In genomic region chr15:39127925-39128617, GRCh38 we compare ENCODE assay signal across 8 cellular contexts.
DNase-seq lines count a peak whose midpoint lies in the region; ATAC-seq and TF ChIP-seq lines count a peak whose summit lies in the region.

No MANE protein-coding gene starts in this region.

- no peak overlapping the region for H3K4me3 ChIP-seq in gastroesophageal sphincter

- H3K27ac ChIP-seq in gastroesophageal sphincter = peak overlapping the region; percentile 47 to 76 (median 62)

- no peaks in the 10 kb centered on the region for H3K4me1 Mint-ChIP-seq in stimulated activated naive B cell treated with anti-CD40 and anti-IgM and Interleukin-4, amounts not matched to agents 10 μg/mL and 1 μg/mL and 100 μg/mL, for 72 hours

- no peaks in the 10 kb centered on the region for H3K9me3 ChIP-seq in gastroesophageal sphincter

- no peak for TF ChIP-seq EP300 in gastroesophageal sphincter (IDR thresholded peaks at IDR 0.05)

- H3K27me3 ChIP-seq in gastroesophageal sphincter = no peaks in the 10 kb centered on the region

- H3K27me3 Mint-ChIP-seq in stimulated activated naive B cell treated with anti-CD40 and anti-IgM and Interleukin-4, amounts not matched to agents 10 μg/mL and 1 μg/mL and 100 μg/mL, for 72 hours = peaks cover 6 to 9% of the 10 kb centered on the region in 2 donors

- peaks cover 17 to 54% (median 21%) of the 10 kb centered on the region in 3 donors for H3K4me1 ChIP-seq in gastroesophageal sphincter

- no peaks in the 10 kb centered on the region for H3K36me3 ChIP-seq in gastroesophageal sphincter

- peak; percentile 29 for DNase-seq in NCI-H345 (lab: John Stamatoyannopoulos, UW)
- DNase-seq in NCI-H345 treated with DMSO at 0.1 percent for 48 hours (lab: John Stamatoyannopoulos, UW; ENCODE audit: unreplicated experiment) = no peak
- DNase-seq in SKM-1 treated with dmso at 0.1 percent for 144 hours (lab: John Stamatoyannopoulos, UW; ENCODE audit: unreplicated experiment) = peak; percentile 44
- DNase-seq in stimulated activated naive B cell treated with anti-CD40 and anti-IgM and Interleukin-4, amounts not matched to agents 10 μg/mL and 1 μg/mL and 100 μg/mL, for 72 hours = no peak
- DNase-seq in activated gamma-delta T cell treated with Interleukin-2 at 50 U/mL for 16 hours = no peak

- 29 to 60% methylated on average over 1 of the region's 2 CpGs for WGBS in gastroesophageal sphincter (ENCODE audit: low coverage in 1 of 2), 2 donors

- no peak for TF ChIP-seq POLR2A in gastroesophageal sphincter (IDR thresholded peaks at IDR 0.05)

- peaks cover 0 to 1% of the 10 kb centered on the region in 2 donors for H3K36me3 Mint-ChIP-seq in stimulated activated naive B cell treated with anti-CD40 and anti-IgM and Interleukin-4, amounts not matched to agents 10 μg/mL and 1 μg/mL and 100 μg/mL, for 72 hours

- TF ChIP-seq CTCF in gastroesophageal sphincter (IDR thresholded peaks at IDR 0.05) = no peak

- peak; percentile 9 for ATAC-seq in gastroesophageal sphincter
- peak; percentile 50 to 69 for ATAC-seq in stimulated activated naive B cell treated with anti-CD40 and anti-IgM and Interleukin-4, amounts not matched to agents 10 μg/mL and 1 μg/mL and 100 μg/mL, for 72 hours (replicated peaks)
- no peak for ATAC-seq in HG03439 (IDR thresholded peaks at IDR 0.05; ENCODE audit: unreplicated experiment)
- ATAC-seq in GM19467 (IDR thresholded peaks at IDR 0.05; ENCODE audit: unreplicated experiment) = no peak

- H3K9me3 Mint-ChIP-seq in stimulated activated naive B cell treated with anti-CD40 and anti-IgM and Interleukin-4, amounts not matched to agents 10 μg/mL and 1 μg/mL and 100 μg/mL, for 72 hours = no peaks in the 10 kb centered on the region

- no peak overlapping the region for H3K4me3 Mint-ChIP-seq in stimulated activated naive B cell treated with anti-CD40 and anti-IgM and Interleukin-4, amounts not matched to agents 10 μg/mL and 1 μg/mL and 100 μg/mL, for 72 hours

- no peak overlapping the region for H3K27ac Mint-ChIP-seq in stimulated activated naive B cell treated with anti-CD40 and anti-IgM and Interleukin-4, amounts not matched to agents 10 μg/mL and 1 μg/mL and 100 μg/mL, for 72 hours

Comparison
In these comparisons a context has a peak if more than half of its experiments do, and no peak if none do; other contexts are left out.
1. DNase-seq: peak in NCI-H345 (single experiment) and SKM-1 treated with dmso at 0.1 percent for 144 hours (single experiment); none in NCI-H345 treated with DMSO at 0.1 percent for 48 hours (single experiment), stimulated activated naive B cell treated with anti-CD40 and anti-IgM and Interleukin-4, amounts not matched to agents 10 μg/mL and 1 μg/mL and 100 μg/mL, for 72 hours (single experiment) and activated gamma-delta T cell treated with Interleukin-2 at 50 U/mL for 16 hours (single experiment).
2. ATAC-seq: peak in gastroesophageal sphincter (single experiment) and stimulated activated naive B cell treated with anti-CD40 and anti-IgM and Interleukin-4, amounts not matched to agents 10 μg/mL and 1 μg/mL and 100 μg/mL, for 72 hours (2 of 2); none in HG03439 (single experiment) and GM19467 (single experiment).